24 cellular contexts compared by ENCODE assay signal in the genomic region with DNA sequence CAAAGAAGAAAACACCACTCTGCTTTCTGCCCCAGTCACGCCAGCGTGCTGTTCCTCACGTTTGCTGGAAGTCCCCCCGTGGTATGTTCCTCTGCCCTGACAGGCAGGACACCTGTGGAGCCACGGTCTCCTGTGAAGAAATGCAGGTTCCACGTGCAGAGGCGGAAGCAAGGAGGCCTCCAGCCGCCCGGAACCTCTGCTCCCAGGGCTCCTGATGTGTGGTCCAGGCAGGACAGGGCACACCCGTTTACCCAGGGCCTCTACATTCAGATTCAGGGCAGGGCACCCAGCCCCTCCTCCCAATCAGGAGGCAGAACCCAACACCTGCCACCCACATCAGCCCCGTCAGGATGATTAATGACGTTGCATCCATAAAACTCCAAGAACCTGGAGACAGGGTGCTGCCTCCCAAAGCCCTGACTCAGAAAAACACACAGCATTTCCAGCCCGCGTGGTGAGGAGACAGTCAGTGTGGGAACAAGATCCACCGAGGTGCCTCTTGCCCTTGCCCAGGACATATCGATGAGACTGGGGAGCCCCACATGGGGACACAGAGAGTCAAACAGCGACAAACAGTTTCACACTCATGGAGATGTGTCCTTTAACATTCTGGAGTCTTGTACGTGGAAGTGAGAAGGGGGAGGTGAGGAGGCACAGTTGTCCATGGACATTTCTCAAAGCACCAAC.
DNase-seq lines count a peak whose midpoint lies in the region; ATAC-seq and TF ChIP-seq lines count a peak whose summit lies in the region.
"Had no signal": no experiment of that assay in that cellular context is flagged by ENCODE, and none has a peak within 500 bp of the region (broad histone marks: within the 10 kb centered on the region; RNA-seq: fewer than 3 reads in every experiment).

No MANE protein-coding gene starts in this region.

- H3K36me3 ChIP-seq in vagina, result no peaks in the 10 kb centered on the region

- H3K4me1 Mint-ChIP-seq in activated CD4-positive, alpha-beta T cell treated with anti-CD3 and anti-CD28 coated beads, Interleukin-2, amount 10 ng/mL, durations not matched to agents 24 days and 14 days, result no peaks in the 10 kb centered on the region
- H3K4me1 Mint-ChIP-seq in activated CD4-positive, alpha-beta T cell treated with anti-CD3 and anti-CD28 coated beads for 36 hours, result no peaks in the 10 kb centered on the region
- peaks cover 73% of the 10 kb centered on the region for H3K4me1 Mint-ChIP-seq in osteocyte (ENCODE audit: unreplicated experiment)
- H3K4me1 Mint-ChIP-seq: activated CD4-positive, alpha-beta memory T cell treated with anti-CD3 and anti-CD28 coated beads, Interleukin-2, amount 10 ng/mL, durations not matched to agents 7 days and 5 days; stimulated activated effector memory CD8-positive, alpha-beta T cell treated with anti-CD3 and anti-CD28 coated beads, Interleukin-12 subunit alpha, Interleukin-12 subunit beta, amount 100 ng/mL, for 72 hours had no signal

- H3K4me3 Mint-ChIP-seq in activated CD4-positive, alpha-beta T cell treated with anti-CD3 and anti-CD28 coated beads, Interleukin-2, amount 10 ng/mL, durations not matched to agents 24 days and 14 days, result no peak overlapping the region
- H3K4me3 Mint-ChIP-seq in activated CD4-positive, alpha-beta T cell treated with anti-CD3 and anti-CD28 coated beads for 36 hours, result no peak overlapping the region
- H3K4me3 Mint-ChIP-seq in osteocyte (ENCODE audit: unreplicated experiment), result no peak overlapping the region
- H3K4me3 Mint-ChIP-seq: activated CD4-positive, alpha-beta memory T cell treated with anti-CD3 and anti-CD28 coated beads, Interleukin-2, amount 10 ng/mL, durations not matched to agents 7 days and 5 days; CD8-positive, alpha-beta T cell; HFFc6; mesothelial cell of epicardium; nephron; stimulated activated effector memory CD8-positive, alpha-beta T cell treated with anti-CD3 and anti-CD28 coated beads, Interleukin-12 subunit alpha, Interleukin-12 subunit beta, amount 100 ng/mL, for 72 hours; WTC11 had no signal

- H3K27me3 ChIP-seq in vagina (no peaks in the 10 kb centered on the region), dorsolateral prefrontal cortex (peaks cover 0 to 6% (median 0%) of the 10 kb centered on the region in 45 donors)
- H3K27me3 ChIP-seq: heart right ventricle had no signal

- no peak for ATAC-seq in activated CD4-positive, alpha-beta T cell treated with anti-CD3 and anti-CD28 coated beads for 36 hours
- no peak for ATAC-seq in GM21390 (IDR thresholded peaks at IDR 0.05; ENCODE audit: unreplicated experiment)
- ATAC-seq: CD8-positive, alpha-beta T cell; left lobe of liver; sciatic nerve; WTC11 had no signal

- POLR2A ChIA-PET in activated CD4-positive, alpha-beta T cell treated with anti-CD3 and anti-CD28 coated beads for 36 hours (lab: Charles Lee), result no interaction called here

- H3K36me3 Mint-ChIP-seq in activated CD4-positive, alpha-beta T cell treated with anti-CD3 and anti-CD28 coated beads, Interleukin-2, amount 10 ng/mL, durations not matched to agents 24 days and 14 days (ENCODE audit: low read depth), result no peaks in the 10 kb centered on the region
- H3K36me3 Mint-ChIP-seq in activated CD4-positive, alpha-beta T cell treated with anti-CD3 and anti-CD28 coated beads for 36 hours (ENCODE audit: low read depth), result no peaks in the 10 kb centered on the region
- H3K36me3 Mint-ChIP-seq in osteocyte (ENCODE audit: unreplicated experiment), result peaks cover 23% of the 10 kb centered on the region
- H3K36me3 Mint-ChIP-seq: CD8-positive, alpha-beta T cell; stimulated activated effector memory CD8-positive, alpha-beta T cell treated with anti-CD3 and anti-CD28 coated beads, Interleukin-12 subunit alpha, Interleukin-12 subunit beta, amount 100 ng/mL, for 72 hours; WTC11 had no signal

- no peak overlapping the region for H3K27ac Mint-ChIP-seq in activated CD4-positive, alpha-beta T cell treated with anti-CD3 and anti-CD28 coated beads, Interleukin-2, amount 10 ng/mL, durations not matched to agents 24 days and 14 days
- H3K27ac Mint-ChIP-seq in activated CD4-positive, alpha-beta T cell treated with anti-CD3 and anti-CD28 coated beads for 36 hours, result no peak overlapping the region
- peak overlapping the region; percentile 74 for H3K27ac Mint-ChIP-seq in osteocyte (ENCODE audit: unreplicated experiment)
- H3K27ac Mint-ChIP-seq: activated CD4-positive, alpha-beta memory T cell treated with anti-CD3 and anti-CD28 coated beads, Interleukin-2, amount 10 ng/mL, durations not matched to agents 7 days and 5 days; CD8-positive, alpha-beta T cell; HFFc6; mesothelial cell of epicardium; stimulated activated effector memory CD8-positive, alpha-beta T cell treated with anti-CD3 and anti-CD28 coated beads, Interleukin-12 subunit alpha, Interleukin-12 subunit beta, amount 100 ng/mL, for 72 hours; WTC11 had no signal

- CTCF ChIA-PET in activated CD4-positive, alpha-beta T cell treated with anti-CD3 and anti-CD28 coated beads for 36 hours (lab: Charles Lee), result no interaction called here

- no peaks in the 10 kb centered on the region for H3K9me3 Mint-ChIP-seq in activated CD4-positive, alpha-beta T cell treated with anti-CD3 and anti-CD28 coated beads, Interleukin-2, amount 10 ng/mL, durations not matched to agents 24 days and 14 days
- no peaks in the 10 kb centered on the region for H3K9me3 Mint-ChIP-seq in activated CD4-positive, alpha-beta T cell treated with anti-CD3 and anti-CD28 coated beads for 36 hours (ENCODE audit: low read depth)
- no peaks in the 10 kb centered on the region for H3K9me3 Mint-ChIP-seq in osteocyte (ENCODE audit: unreplicated experiment)
- H3K9me3 Mint-ChIP-seq: activated CD4-positive, alpha-beta memory T cell treated with anti-CD3 and anti-CD28 coated beads, Interleukin-2, amount 10 ng/mL, durations not matched to agents 7 days and 5 days; CD8-positive, alpha-beta T cell; HFFc6; nephron; stimulated activated effector memory CD8-positive, alpha-beta T cell treated with anti-CD3 and anti-CD28 coated beads, Interleukin-12 subunit alpha, Interleukin-12 subunit beta, amount 100 ng/mL, for 72 hours; WTC11 had no signal

- no peak for TF ChIP-seq POLR2A in vagina (IDR thresholded peaks at IDR 0.05)

- H3K9me3 ChIP-seq in vagina, result no peaks in the 10 kb centered on the region
- H3K9me3 ChIP-seq: heart right ventricle had no signal

- peaks cover 44% of the 10 kb centered on the region for H3K4me1 ChIP-seq in vagina

- peak; percentile 50 for DNase-seq in activated CD4-positive, alpha-beta T cell treated with anti-CD3 and anti-CD28 coated beads, Interleukin-2, amount 10 ng/mL, durations not matched to agents 24 days and 14 days
- DNase-seq in activated CD4-positive, alpha-beta T cell treated with anti-CD3 and anti-CD28 coated beads for 36 hours, result no peak
- DNase-seq in coronary artery (ENCODE audit: low spot score) (peak; percentile 73), osteocyte (ENCODE audit: extremely low spot score, unreplicated experiment) (peak; percentile 74), vagina (ENCODE audit: extremely low spot score in 2 of 2) (peak in 1 of 2 donors; percentile 85), dorsolateral prefrontal cortex (no peak)
- no peak for DNase-seq in effector CD4-positive, alpha-beta T cell
- DNase-seq: activated CD4-positive, alpha-beta memory T cell treated with anti-CD3 and anti-CD28 coated beads, Interleukin-2, amount 10 ng/mL, durations not matched to agents 7 days and 5 days; activated gamma-delta T cell; AML-193; CD8-positive, alpha-beta T cell; cortex of kidney; DMS79; heart right ventricle; HFFc6; NCI-H1092 treated with DMSO at 0.1 percent for 48 hours; NCI-H2029 treated with DMSO at 0.1 percent for 48 hours had no signal

- peak overlapping the region; percentile 21 to 86 for H3K27ac ChIP-seq in coronary artery
- H3K27ac ChIP-seq in vagina, result peak overlapping the region; percentile 80
- no peak overlapping the region for H3K27ac ChIP-seq in dorsolateral prefrontal cortex

- no peak for TF ChIP-seq CTCF in coronary artery (IDR thresholded peaks at IDR 0.05)
- TF ChIP-seq CTCF in osteocyte (IDR thresholded peaks at IDR 0.05), result no peak
- TF ChIP-seq CTCF in vagina (IDR thresholded peaks at IDR 0.05), result no peak
- TF ChIP-seq CTCF in dorsolateral prefrontal cortex (IDR thresholded peaks at IDR 0.05 in 54 of 56, conservative IDR thresholded peaks at IDR 0.05 in 2 of 56; ENCODE audit: low read depth in 1 of 56, partially characterized antibody in 56 of 56), result no peak

- H3K4me3 ChIP-seq in coronary artery (no peak overlapping the region), vagina (no peak overlapping the region), dorsolateral prefrontal cortex (no peak overlapping the region)
- H3K4me3 ChIP-seq: heart right ventricle had no signal

- intact Hi-C loops in activated CD4-positive, alpha-beta T cell treated with anti-CD3 and anti-CD28 coated beads, Interleukin-2, amount 10 ng/mL, durations not matched to agents 24 days and 14 days (cut with micrococcal nuclease), result no loop called here
- intact Hi-C loops in activated CD4-positive, alpha-beta T cell treated with anti-CD3 and anti-CD28 coated beads for 36 hours (cut with DNase I, micrococcal nuclease), result no loop called here
- intact Hi-C loops in vagina (cut with DNase I) (no loop called here), dorsolateral prefrontal cortex (cut with DNase I) (no loop called here)

- H3K27me3 Mint-ChIP-seq in activated CD4-positive, alpha-beta T cell treated with anti-CD3 and anti-CD28 coated beads, Interleukin-2, amount 10 ng/mL, durations not matched to agents 24 days and 14 days, result peaks cover 14% of the 10 kb centered on the region
- H3K27me3 Mint-ChIP-seq in activated CD4-positive, alpha-beta T cell treated with anti-CD3 and anti-CD28 coated beads for 36 hours, result peaks cover 21% of the 10 kb centered on the region
- H3K27me3 Mint-ChIP-seq in osteocyte (ENCODE audit: unreplicated experiment), result no peaks in the 10 kb centered on the region

Comparison
In these comparisons a context has a peak if more than half of its experiments do, and no peak if none do; other contexts are left out.
1. DNase-seq: peak in activated CD4-positive, alpha-beta T cell treated with anti-CD3 and anti-CD28 coated beads, Interleukin-2, amount 10 ng/mL, durations not matched to agents 24 days and 14 days (single experiment), coronary artery (single experiment) and osteocyte (single experiment); none in activated CD4-positive, alpha-beta T cell treated with anti-CD3 and anti-CD28 coated beads for 36 hours (single experiment), dorsolateral prefrontal cortex (0 of 10) and effector CD4-positive, alpha-beta T cell (single experiment).
2. H3K27ac ChIP-seq: peak in coronary artery (2 of 2) and vagina (single experiment); none in dorsolateral prefrontal cortex (0 of 59).